8 cellular contexts compared by ENCODE assay signal in the genomic region with DNA sequence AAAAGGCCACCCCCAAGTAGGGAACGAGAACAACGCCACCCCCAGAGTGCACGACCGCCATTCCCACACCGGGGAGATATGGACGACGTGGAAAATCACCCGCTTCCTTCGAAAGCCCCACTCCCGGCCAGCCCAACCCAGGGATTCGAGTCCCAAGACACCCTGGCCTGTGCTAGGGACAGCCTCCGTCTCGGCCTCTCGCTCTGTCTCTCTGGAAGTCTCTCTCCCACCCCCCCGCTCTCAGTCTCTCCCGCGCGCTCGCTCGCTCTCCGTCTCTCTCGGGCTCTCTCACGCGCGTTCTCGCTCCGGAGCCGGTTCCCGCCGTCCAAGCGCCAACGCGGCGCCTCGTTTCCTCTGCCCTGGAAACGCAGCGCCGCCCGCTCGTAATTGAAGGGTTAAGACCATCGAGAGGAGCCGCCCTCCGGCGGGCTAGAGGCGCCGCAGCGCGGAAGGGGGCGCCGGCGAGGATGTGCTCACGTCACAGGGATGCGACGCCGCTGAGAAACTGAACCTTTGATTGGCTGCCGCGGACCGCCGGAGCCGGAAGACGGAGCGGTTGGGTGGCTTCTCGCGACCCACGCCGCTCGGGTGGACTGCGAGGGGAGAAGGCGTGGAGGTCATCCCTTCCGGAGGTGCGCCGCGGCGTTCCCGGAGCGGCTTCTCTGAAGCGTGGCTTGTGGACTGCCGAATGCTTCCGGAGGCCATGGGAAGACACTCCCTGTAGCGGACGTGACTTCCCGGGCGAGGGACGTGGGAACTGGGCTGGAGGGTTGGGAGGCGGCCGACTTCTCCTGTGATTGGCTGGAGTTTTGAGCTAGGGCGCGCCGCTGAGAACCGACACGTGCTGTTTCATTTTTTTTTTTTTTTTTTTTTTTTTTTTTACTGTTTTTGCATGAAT. TPM values are rescaled to one million over a fixed set of nuclear protein-coding genes. Genes with fewer than 3 reads are reported as not detected.
DNase-seq lines count a peak whose midpoint lies in the region; ATAC-seq, FAIRE-seq and TF ChIP-seq lines count a peak whose summit lies in the region.
"Not testable (repeated sequence)": the region's sequence is repeated elsewhere in the genome, so short reads cannot be mapped to it uniquely, and the experiment has no call there.

Gene FAM156A (minus strand): TSS at position 406 of the 898 bp plus-strand sequence. CDS start 9,930 bp downstream, outside the sequence.

- not testable (repeated sequence) for H2BK12ac ChIP-seq in H1 (ENCODE audit: low read depth, low read length)

- WGBS in H1 (ENCODE audit: extremely low coverage in 1 of 2, insufficient coverage in 1 of 2, insufficient read length in 1 of 2, insufficient replicate concordance in 2 of 2, low coverage in 1 of 2, low lambda C conversion rate in 2 of 2, missing lambda C conversion rate in 1 of 2), 2 experiments, result no CpG with 5 or more reads among the region's 91 CpGs
- WGBS in lung, 2 donors, result no CpG with 5 or more reads among the region's 91 CpGs

- not testable (repeated sequence) for H3K27me3 Mint-ChIP-seq in activated CD4-positive, alpha-beta T cell treated with anti-CD3 and anti-CD28 coated beads, Interleukin-2, amount 10 ng/mL, durations not matched to agents 7 days and 5 days; stimulated activated naive CD8-positive, alpha-beta T cell treated with anti-CD3 and anti-CD28 coated beads, Interleukin-15, amount 100 ng/mL, for 72 hours

- H2AK5ac ChIP-seq in H1 (ENCODE audit: low read depth, low read length), result not testable (repeated sequence)

- H3K4me2 ChIP-seq in H1 (ENCODE audit: insufficient read depth in 1 of 2, low read depth in 2 of 2, low read length in 2 of 2), result not testable (repeated sequence)

- H3K36me3 ChIP-seq in H1 (ENCODE audit: control insufficient read depth in 2 of 4, insufficient read depth in 4 of 4, low read length in 3 of 4); lung (ENCODE audit: control insufficient read depth in 2 of 2, insufficient read depth in 2 of 2, low read length in 2 of 2): not testable (repeated sequence)

- not testable (repeated sequence) for H3K27ac ChIP-seq in H1 (ENCODE audit: low read depth, low read length); lung (ENCODE audit: low read depth in 1 of 2, low read length in 1 of 2)

- not testable (repeated sequence) for H3K79me1 ChIP-seq in H1 (ENCODE audit: low read depth, low read length)

- H4K20me1 ChIP-seq in H1 (replicated peaks in 1 of 2; ENCODE audit: control insufficient read depth in 1 of 2, insufficient read depth in 2 of 2, low read length in 2 of 2), result not testable (repeated sequence)

- not testable (repeated sequence) for TF ChIP-seq CTCF in D721Med (IDR thresholded peaks at IDR 0.05; ENCODE audit: insufficient read depth, missing control alignments); H1 (IDR thresholded peaks at IDR 0.05; ENCODE audit: control extremely low read depth in 1 of 3, insufficient read depth in 1 of 3, low read depth in 1 of 3, low read length in 3 of 3); lung (IDR thresholded peaks at IDR 0.05; ENCODE audit: control extremely low read depth, extremely low read depth)

- POLR2A ChIA-PET in activated CD4-positive, alpha-beta T cell treated with anti-CD3 and anti-CD28 coated beads, Interleukin-2, amount 10 ng/mL, durations not matched to agents 7 days and 5 days (lab: Charles Lee); H1 (lab: Charles Lee; ENCODE audit: partially characterized antibody): not testable (repeated sequence)

- H3K23ac ChIP-seq in H1 (ENCODE audit: insufficient read length), result not testable (repeated sequence)

- not testable (repeated sequence) for H2BK15ac ChIP-seq in H1 (ENCODE audit: low read length)

- H2BK120ac ChIP-seq in H1 (replicated peaks; ENCODE audit: low read depth, low read length), result not testable (repeated sequence)

- CTCF ChIA-PET in activated CD4-positive, alpha-beta T cell treated with anti-CD3 and anti-CD28 coated beads, Interleukin-2, amount 10 ng/mL, durations not matched to agents 7 days and 5 days (lab: Charles Lee); H1 (lab: Charles Lee; ENCODE audit: partially characterized antibody): not testable (repeated sequence)

- H3K18ac ChIP-seq in H1 (ENCODE audit: extremely low read depth, low read length), result not testable (repeated sequence)

- DNase-seq in D721Med (ENCODE audit: insufficient read length, low spot score); activated CD4-positive, alpha-beta T cell treated with anti-CD3 and anti-CD28 coated beads, Interleukin-2, amount 10 ng/mL, durations not matched to agents 7 days and 5 days; H1 (ENCODE audit: low read depth in 1 of 2, low spot score in 2 of 2); lung (ENCODE audit: low spot score); stimulated activated naive CD8-positive, alpha-beta T cell treated with anti-CD3 and anti-CD28 coated beads, Interleukin-15, amount 100 ng/mL, for 72 hours: not testable (repeated sequence)

- H3K14ac ChIP-seq in H1 (ENCODE audit: insufficient read length), result not testable (repeated sequence)

- H3K4ac ChIP-seq in H1 (replicated peaks; ENCODE audit: insufficient read length, low read depth, low read length), result not testable (repeated sequence)

- not testable (repeated sequence) for H3K36me3 Mint-ChIP-seq in activated CD4-positive, alpha-beta T cell treated with anti-CD3 and anti-CD28 coated beads, Interleukin-2, amount 10 ng/mL, durations not matched to agents 7 days and 5 days (ENCODE audit: low read depth)

- not testable (repeated sequence) for H3K9ac ChIP-seq in H1 (replicated peaks in 1 of 4; ENCODE audit: extremely low read depth in 1 of 4, low read depth in 3 of 4, low read length in 3 of 4)

- ATAC-seq in GM19397 (IDR thresholded peaks at IDR 0.05; ENCODE audit: unreplicated experiment), result peak; percentile 90
- peak; percentile 85 for ATAC-seq in HG02678 (IDR thresholded peaks at IDR 0.05; ENCODE audit: unreplicated experiment)
- peak; percentile 86 for ATAC-seq in HG03439 (IDR thresholded peaks at IDR 0.05; ENCODE audit: unreplicated experiment)
- ATAC-seq in lung (ENCODE audit: insufficient read depth, low FRiP score), result peak; percentile 88
- peak; percentile 94 for ATAC-seq in stimulated activated naive CD8-positive, alpha-beta T cell treated with anti-CD3 and anti-CD28 coated beads, Interleukin-15, amount 100 ng/mL, for 72 hours

- not testable (repeated sequence) for TF ChIP-seq EP300 in H1 (IDR thresholded peaks at IDR 0.05; ENCODE audit: borderline replicate concordance in 1 of 2, low read depth in 2 of 2, low read length in 2 of 2)

- H4K8ac ChIP-seq in H1 (ENCODE audit: extremely low read depth, insufficient read depth, low read length), result not testable (repeated sequence)

- H3K4me1 ChIP-seq in H1 (replicated peaks in 1 of 4; ENCODE audit: control insufficient read depth in 3 of 4, insufficient read depth in 4 of 4, low read length in 3 of 4); lung (ENCODE audit: control insufficient read depth in 2 of 2, insufficient read depth in 2 of 2, low read length in 2 of 2): not testable (repeated sequence)

- not testable (repeated sequence) for H2BK5ac ChIP-seq in H1 (ENCODE audit: low read depth, low read length)

- H3K56ac ChIP-seq in H1 (replicated peaks; ENCODE audit: insufficient read length, low read depth, low read length), result not testable (repeated sequence)

- not testable (repeated sequence) for H2BK20ac ChIP-seq in H1 (ENCODE audit: low read length)

- not testable (repeated sequence) for H3K4me1 Mint-ChIP-seq in activated CD4-positive, alpha-beta T cell treated with anti-CD3 and anti-CD28 coated beads, Interleukin-2, amount 10 ng/mL, durations not matched to agents 7 days and 5 days; stimulated activated naive CD8-positive, alpha-beta T cell treated with anti-CD3 and anti-CD28 coated beads, Interleukin-15, amount 100 ng/mL, for 72 hours

- TF ChIP-seq RAD21 in H1 (IDR thresholded peaks at IDR 0.05 in 1 of 2, conservative IDR thresholded peaks at IDR 0.05 in 1 of 2; ENCODE audit: low read depth in 2 of 2, low read length in 2 of 2), result not testable (repeated sequence)

- not testable (repeated sequence) for H3K4me3 ChIP-seq in H1 (ENCODE audit: extremely low read depth in 1 of 4, insufficient read depth in 2 of 4, low read depth in 3 of 4, low read length in 4 of 4); lung

- H3K9me3 ChIP-seq in H1 (ENCODE audit: insufficient read depth in 2 of 2, low read depth in 1 of 2, low read length in 1 of 2); lung (ENCODE audit: control insufficient read depth in 2 of 2, insufficient read depth in 1 of 2, low read length in 1 of 2): not testable (repeated sequence)

- H3K23me2 ChIP-seq in H1 (ENCODE audit: low read depth, low read length), result not testable (repeated sequence)

- not testable (repeated sequence) for H4K91ac ChIP-seq in H1 (replicated peaks; ENCODE audit: insufficient read length, low read length)

- H4K5ac ChIP-seq in H1 (ENCODE audit: insufficient read length, low read depth, low read length), result not testable (repeated sequence)

- not testable (repeated sequence) for H3K9me3 Mint-ChIP-seq in activated CD4-positive, alpha-beta T cell treated with anti-CD3 and anti-CD28 coated beads, Interleukin-2, amount 10 ng/mL, durations not matched to agents 7 days and 5 days; stimulated activated naive CD8-positive, alpha-beta T cell treated with anti-CD3 and anti-CD28 coated beads, Interleukin-15, amount 100 ng/mL, for 72 hours

- not testable (repeated sequence) for H3K27me3 ChIP-seq in H1 (replicated peaks in 1 of 4; ENCODE audit: control insufficient read depth in 3 of 4, extremely low read depth in 1 of 4, insufficient read depth in 3 of 4, low read length in 3 of 4); lung (ENCODE audit: control insufficient read depth, insufficient read depth)

- not testable (repeated sequence) for H3K27ac Mint-ChIP-seq in activated CD4-positive, alpha-beta T cell treated with anti-CD3 and anti-CD28 coated beads, Interleukin-2, amount 10 ng/mL, durations not matched to agents 7 days and 5 days; stimulated activated naive CD8-positive, alpha-beta T cell treated with anti-CD3 and anti-CD28 coated beads, Interleukin-15, amount 100 ng/mL, for 72 hours

- H3K4me3 Mint-ChIP-seq in activated CD4-positive, alpha-beta T cell treated with anti-CD3 and anti-CD28 coated beads, Interleukin-2, amount 10 ng/mL, durations not matched to agents 7 days and 5 days; stimulated activated naive CD8-positive, alpha-beta T cell treated with anti-CD3 and anti-CD28 coated beads, Interleukin-15, amount 100 ng/mL, for 72 hours: not testable (repeated sequence)

- not testable (repeated sequence) for H3K79me2 ChIP-seq in H1 (ENCODE audit: control insufficient read depth in 1 of 2, insufficient read depth in 2 of 2, low read length in 2 of 2)

- H2AFZ ChIP-seq in H1 (ENCODE audit: low read length), result not testable (repeated sequence)

- not testable (repeated sequence) for TF ChIP-seq POLR2A in H1 (IDR thresholded peaks at IDR 0.05; ENCODE audit: control extremely low read depth in 1 of 2, low read depth in 2 of 2, low read length in 2 of 2)

- FAIRE-seq in D721Med (lab: Jason Lieb, UNC), result peak; percentile 11
- FAIRE-seq in H1 (lab: Jason Lieb, UNC), result peak; percentile 92

RNA-seq across cellular contexts. Expression of gene FAM156A, which starts in this region (rescaled TPM):
- 10 to 100 TPM; 23.5 to 25.7 TPM for total RNA-seq in activated CD4-positive, alpha-beta T cell treated with anti-CD3 and anti-CD28 coated beads, Interleukin-2, amount 10 ng/mL, durations not matched to agents 7 days and 5 days
- 11.0 and 13.6 TPM in 2 replicates for total RNA-seq in H1 (2021; fragmentation: NEBNext Ultra II Directional; extraction: Animal tissue kit (Norgen Biotek cat#: 25700))
- 11.7 and 16.0 TPM in 2 replicates for polyA plus RNA-seq in H1 (2011; rRNA removed)
- 18.4 TPM for polyA plus RNA-seq in H1 (2011; cell fraction: cytosol; rRNA removed)
- polyA plus RNA-seq in H1 (2011; cell fraction: nucleus; rRNA removed), result 35.3 TPM
- 18.6 to 24.6 TPM (median 22.9 TPM) in 4 replicates for polyA plus RNA-seq in H1 (2012, experiment 1 of 2)
- 4.1 TPM for polyA plus RNA-seq in H1 (2012, experiment 2 of 2)
- 10.0 TPM for polyA plus RNA-seq in H1 (2013, experiment 1 of 2)
- 12.2 TPM for polyA plus RNA-seq in H1 (2013, experiment 2 of 2)
- polyA minus RNA-seq in H1 (2011; rRNA and poly(A)+ RNA removed), result 3.8 and 6.9 TPM in 2 replicates
- 3.5 TPM for polyA minus RNA-seq in H1 (2011; cell fraction: cytosol; rRNA and poly(A)+ RNA removed)
- polyA minus RNA-seq in H1 (2011; cell fraction: nucleus; rRNA and poly(A)+ RNA removed), result 15.0 TPM
- 10 to 100 TPM; 18.9 to 21.4 TPM for total RNA-seq in lung
- polyA plus RNA-seq in lung, result 10 to 100 TPM; 14.0 to 16.1 TPM
